21 cellular contexts compared by ENCODE assay signal in the genomic region with DNA sequence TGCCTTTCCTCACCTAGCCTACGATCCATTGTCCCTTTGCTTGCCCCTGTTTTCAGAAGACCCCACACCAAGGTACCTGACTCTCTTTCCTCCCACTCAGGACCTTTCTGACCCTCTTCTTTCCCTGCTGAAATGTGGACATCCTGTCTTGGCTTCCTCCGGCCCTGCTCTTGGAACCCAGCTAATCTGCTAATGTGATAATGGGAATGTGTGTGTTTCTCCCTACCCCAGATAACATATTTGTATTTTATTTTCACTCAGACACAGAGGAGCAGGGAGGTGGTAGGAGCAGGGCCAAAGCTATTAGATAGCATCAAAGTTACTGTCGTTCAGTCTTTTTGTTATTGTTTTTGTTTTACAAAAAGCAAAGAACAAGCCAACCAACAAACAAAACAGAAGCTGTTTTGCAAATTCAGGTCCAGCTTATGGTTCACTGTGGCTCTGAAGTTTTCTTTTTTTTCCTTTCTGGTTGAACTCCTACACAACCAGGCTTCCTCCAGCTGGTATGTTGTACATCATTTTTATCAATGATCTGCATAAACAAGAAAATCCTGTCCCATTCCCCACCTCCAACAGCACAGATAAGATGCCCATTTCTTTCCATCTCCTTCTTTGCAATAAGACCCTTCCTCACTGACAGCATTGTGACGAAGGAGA.
DNase-seq lines count a peak whose midpoint lies in the region; ATAC-seq, FAIRE-seq and TF ChIP-seq lines count a peak whose summit lies in the region.
"Had no signal": no experiment of that assay in that cellular context is flagged by ENCODE, and none has a peak within 500 bp of the region (broad histone marks: within the 10 kb centered on the region; RNA-seq: fewer than 3 reads in every experiment).

No MANE protein-coding gene starts in this region.

- H4K20me1 ChIP-seq in smooth muscle cell (ENCODE audit: low read depth), result no peaks in the 10 kb centered on the region

- DNase-seq in left lobe of liver (ENCODE audit: low spot score), result no peak
- DNase-seq in smooth muscle cell (lab: John Stamatoyannopoulos, UW; ENCODE audit: unreplicated experiment), result no peak
- DNase-seq in GM12892 (ENCODE audit: insufficient read length), result no peak
- DNase-seq in activated T-cell treated with anti-CD3 and anti-CD28 coated beads, Interleukin-2, amount 50 U/mL, for 4 hours, result no peak
- DNase-seq: activated CD4-positive, alpha-beta T cell treated with anti-CD3 and anti-CD28 coated beads, Interleukin-2, amount 10 ng/mL, durations not matched to agents 24 days and 14 days; activated CD8-positive, alpha-beta memory T cell treated with anti-CD3 and anti-CD28 coated beads, Interleukin-2, amount 10 ng/mL, durations not matched to agents 7 days and 5 days; activated naive CD8-positive, alpha-beta T cell treated with anti-CD3 and anti-CD28 coated beads for 36 hours; brain microvascular endothelial cell; foreskin melanocyte; kidney glomerular epithelial cell; NCI-H1105 treated with DMSO at 0.1 percent for 48 hours; NCI-H2081 treated with DMSO at 0.1 percent for 48 hours; NCI-H510A treated with DMSO at 0.1 percent for 48 hours; stimulated activated CD4-positive, alpha-beta T cell treated with anti-CD3 and anti-CD28 coated beads, Interleukin-12 subunit alpha, Interleukin-12 subunit beta, amount 100 ng/mL, for 4 hours; stimulated activated CD8-positive, alpha-beta memory T cell treated with anti-CD3 and anti-CD28 coated beads, Interleukin-4, amount 100 ng/mL, for 48 hours had no signal

- H3K4me1 Mint-ChIP-seq in activated T-cell treated with anti-CD3 and anti-CD28 coated beads, Interleukin-2, amount 50 U/mL, for 4 hours (ENCODE audit: low read depth), result no peaks in the 10 kb centered on the region
- H3K4me1 Mint-ChIP-seq: activated CD4-positive, alpha-beta T cell treated with anti-CD3 and anti-CD28 coated beads, Interleukin-2, amount 10 ng/mL, durations not matched to agents 24 days and 14 days; activated CD8-positive, alpha-beta memory T cell treated with anti-CD3 and anti-CD28 coated beads, Interleukin-2, amount 10 ng/mL, durations not matched to agents 7 days and 5 days; activated naive CD8-positive, alpha-beta T cell treated with anti-CD3 and anti-CD28 coated beads for 36 hours; activated T-helper 17 cell treated with anti-CD3 and anti-CD28 coated beads, Interleukin-2, amount 50 U/mL, for 72 hours had no signal

- no peaks in the 10 kb centered on the region for H3K36me3 ChIP-seq in HUES48 (ENCODE audit: control insufficient read depth, insufficient read depth, low read length)
- H3K36me3 ChIP-seq in smooth muscle cell (ENCODE audit: low read depth), result no peaks in the 10 kb centered on the region
- H3K36me3 ChIP-seq: brain microvascular endothelial cell, neural progenitor cell had no signal

- H3K36me3 Mint-ChIP-seq in activated T-cell treated with anti-CD3 and anti-CD28 coated beads, Interleukin-2, amount 50 U/mL, for 4 hours (ENCODE audit: insufficient read depth), result no peaks in the 10 kb centered on the region
- H3K36me3 Mint-ChIP-seq: activated CD8-positive, alpha-beta memory T cell treated with anti-CD3 and anti-CD28 coated beads, Interleukin-2, amount 10 ng/mL, durations not matched to agents 7 days and 5 days; activated naive CD8-positive, alpha-beta T cell treated with anti-CD3 and anti-CD28 coated beads for 36 hours; neural progenitor cell had no signal

- H3K79me2 ChIP-seq in smooth muscle cell (ENCODE audit: low read depth), result no peaks in the 10 kb centered on the region

- H3K4me3 ChIP-seq in HUES48 (ENCODE audit: low read depth, low read length) (no peak overlapping the region), smooth muscle cell (no peak overlapping the region)
- H3K4me3 ChIP-seq: neural progenitor cell had no signal

- 52% methylated on average over 4 of the region's 4 CpGs for WGBS in smooth muscle cell (ENCODE audit: low lambda C conversion rate)

- ATAC-seq in left lobe of liver (peak; percentile 54), HG03439 (IDR thresholded peaks at IDR 0.05; ENCODE audit: unreplicated experiment) (no peak), GM18505 (IDR thresholded peaks at IDR 0.05; ENCODE audit: unreplicated experiment) (no peak)
- no peak for ATAC-seq in activated T-cell treated with anti-CD3 and anti-CD28 coated beads, Interleukin-2, amount 50 U/mL, for 4 hours
- ATAC-seq: activated CD8-positive, alpha-beta memory T cell treated with anti-CD3 and anti-CD28 coated beads, Interleukin-2, amount 10 ng/mL, durations not matched to agents 7 days and 5 days; activated T-helper 17 cell treated with anti-CD3 and anti-CD28 coated beads, Interleukin-2, amount 50 U/mL, for 72 hours had no signal

- peaks cover 21% of the 10 kb centered on the region for H3K4me1 ChIP-seq in HUES48 (ENCODE audit: control insufficient read depth, insufficient read depth, low read length)
- peaks cover 25% of the 10 kb centered on the region for H3K4me1 ChIP-seq in smooth muscle cell (ENCODE audit: low read depth)

- no peak overlapping the region for H2AFZ ChIP-seq in smooth muscle cell (ENCODE audit: low read depth)

- peak overlapping the region; percentile 62 for H3K4me2 ChIP-seq in smooth muscle cell
- H3K4me2 ChIP-seq: neural progenitor cell had no signal

- H3K9me3 ChIP-seq in HUES48 (ENCODE audit: control insufficient read depth, insufficient read depth, low read length) (no peaks in the 10 kb centered on the region), smooth muscle cell (replicated peaks; ENCODE audit: low read depth) (no peaks in the 10 kb centered on the region)

- TF ChIP-seq POLR2A in GM12892 (IDR thresholded peaks at IDR 0.05; ENCODE audit: low read depth, low read length) (no peak), GM18505 (IDR thresholded peaks at IDR 0.05; ENCODE audit: borderline replicate concordance, extremely low read depth, insufficient read depth, insufficient read length) (no peak)

- peaks cover 8% of the 10 kb centered on the region for H3K27me3 Mint-ChIP-seq in activated T-cell treated with anti-CD3 and anti-CD28 coated beads, Interleukin-2, amount 50 U/mL, for 4 hours (ENCODE audit: low read depth)

- H3F3A ChIP-seq in smooth muscle cell (ENCODE audit: low read depth), result peaks cover 16% of the 10 kb centered on the region

- H3K27me3 ChIP-seq in HUES48 (ENCODE audit: control insufficient read depth, insufficient read depth, low read length) (no peaks in the 10 kb centered on the region), smooth muscle cell (ENCODE audit: low read depth) (no peaks in the 10 kb centered on the region)
- H3K27me3 ChIP-seq: brain microvascular endothelial cell, neural progenitor cell had no signal

- TF ChIP-seq CTCF in smooth muscle cell (IDR thresholded peaks at IDR 0.05; ENCODE audit: borderline replicate concordance, insufficient read depth, poor library complexity, severe bottlenecking), result no peak

- H3K27ac ChIP-seq in HUES48 (ENCODE audit: low read depth, low read length) (peak overlapping the region; percentile 66), smooth muscle cell (ENCODE audit: low read depth) (peak overlapping the region; percentile 15)
- H3K27ac ChIP-seq: brain microvascular endothelial cell, neural progenitor cell had no signal

- FAIRE-seq in endometrium (lab: Jason Lieb, UNC) (peak; percentile 90), GM12892 (lab: Jason Lieb, UNC) (no peak)

- H3K9ac ChIP-seq in HUES48 (ENCODE audit: low read depth, low read length), result no peak overlapping the region
- no peak overlapping the region for H3K9ac ChIP-seq in smooth muscle cell (ENCODE audit: low read depth)
- H3K9ac ChIP-seq: neural progenitor cell had no signal

- no peaks in the 10 kb centered on the region for H3K9me3 Mint-ChIP-seq in activated T-cell treated with anti-CD3 and anti-CD28 coated beads, Interleukin-2, amount 50 U/mL, for 4 hours
- H3K9me3 Mint-ChIP-seq: activated CD4-positive, alpha-beta T cell treated with anti-CD3 and anti-CD28 coated beads, Interleukin-2, amount 10 ng/mL, durations not matched to agents 24 days and 14 days; activated naive CD8-positive, alpha-beta T cell treated with anti-CD3 and anti-CD28 coated beads for 36 hours; activated T-helper 17 cell treated with anti-CD3 and anti-CD28 coated beads, Interleukin-2, amount 50 U/mL, for 72 hours; neural progenitor cell had no signal

- no peak overlapping the region for H3K4me3 Mint-ChIP-seq in activated T-cell treated with anti-CD3 and anti-CD28 coated beads, Interleukin-2, amount 50 U/mL, for 4 hours
- H3K4me3 Mint-ChIP-seq: activated CD4-positive, alpha-beta T cell treated with anti-CD3 and anti-CD28 coated beads, Interleukin-2, amount 10 ng/mL, durations not matched to agents 24 days and 14 days; activated CD8-positive, alpha-beta memory T cell treated with anti-CD3 and anti-CD28 coated beads, Interleukin-2, amount 10 ng/mL, durations not matched to agents 7 days and 5 days; activated naive CD8-positive, alpha-beta T cell treated with anti-CD3 and anti-CD28 coated beads for 36 hours; activated T-helper 17 cell treated with anti-CD3 and anti-CD28 coated beads, Interleukin-2, amount 50 U/mL, for 72 hours; neural progenitor cell had no signal
